In the genomic region with DNA sequence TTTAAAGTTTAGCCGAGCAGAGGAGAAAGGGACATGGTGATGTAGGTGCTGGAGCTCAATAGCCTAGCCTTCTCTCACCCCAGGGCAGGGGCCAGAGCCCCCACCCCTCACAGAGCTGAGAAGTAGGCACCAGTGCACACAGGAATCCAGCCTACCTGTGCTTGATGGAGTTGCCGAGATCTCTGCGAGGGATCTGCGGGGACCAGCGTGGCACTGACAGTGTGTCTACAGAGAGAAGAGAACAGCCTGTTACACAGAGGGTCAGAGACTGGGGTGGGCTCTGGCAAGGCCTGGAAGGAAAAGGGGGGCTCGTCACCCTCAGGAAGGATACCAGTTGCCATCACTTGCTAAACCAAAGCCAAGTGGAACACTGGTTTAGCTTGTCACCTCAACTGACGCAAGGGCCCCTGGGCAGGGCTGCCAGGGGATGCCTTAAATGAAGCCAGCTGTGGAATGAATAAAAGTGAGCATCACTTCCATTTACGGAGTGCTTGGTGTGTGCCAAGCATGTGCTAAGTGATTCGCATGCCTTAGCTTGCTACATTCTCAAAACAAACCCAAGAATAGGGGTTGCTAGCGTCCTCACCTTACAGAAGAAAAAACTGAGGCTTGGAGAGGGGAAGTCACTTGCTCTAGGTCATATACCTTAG, we compare ENCODE assay signal across 19 cellular contexts.
"Had no signal": no experiment of that assay in that cellular context is flagged by ENCODE, and none has a peak within 500 bp of the region (broad histone marks: within the 10 kb centered on the region; RNA-seq: fewer than 3 reads in every experiment).

No MANE protein-coding gene starts in this region.

- H3K27ac ChIP-seq: dorsolateral prefrontal cortex, heart left ventricle, neutrophil, spleen, testis, transverse colon had no signal

- H3K9me3 ChIP-seq: heart left ventricle, mucosa of descending colon, neutrophil, spleen, testis, transverse colon had no signal

- H3K4me1 Mint-ChIP-seq: stimulated activated naive B cell treated with anti-CD40 and anti-IgM and Interleukin-4, amounts not matched to agents 10 μg/mL and 1 μg/mL and 100 μg/mL, for 72 hours; stimulated activated naive CD8-positive, alpha-beta T cell treated with anti-CD3 and anti-CD28 coated beads, Interleukin-15, amount 100 ng/mL, for 72 hours had no signal

- FAIRE-seq: endothelial cell of umbilical vein, frontal cortex had no signal

- H3K36me3 Mint-ChIP-seq: naive thymus-derived CD8-positive, alpha-beta T cell; stimulated activated naive B cell treated with anti-CD40 and anti-IgM and Interleukin-4, amounts not matched to agents 10 μg/mL and 1 μg/mL and 100 μg/mL, for 72 hours had no signal

- H3K4me3 Mint-ChIP-seq: effector memory CD8-positive, alpha-beta T cell; naive thymus-derived CD8-positive, alpha-beta T cell; stimulated activated naive B cell treated with anti-CD40 and anti-IgM and Interleukin-4, amounts not matched to agents 10 μg/mL and 1 μg/mL and 100 μg/mL, for 72 hours; stimulated activated naive CD8-positive, alpha-beta T cell treated with anti-CD3 and anti-CD28 coated beads, Interleukin-15, amount 100 ng/mL, for 72 hours had no signal

- H3K36me3 ChIP-seq: heart left ventricle, neutrophil, spleen, transverse colon had no signal

- H3K27ac Mint-ChIP-seq: effector memory CD8-positive, alpha-beta T cell; naive thymus-derived CD8-positive, alpha-beta T cell; stimulated activated naive B cell treated with anti-CD40 and anti-IgM and Interleukin-4, amounts not matched to agents 10 μg/mL and 1 μg/mL and 100 μg/mL, for 72 hours had no signal

- H3K27me3 ChIP-seq: testis had no signal

- DNase-seq: cortex of kidney; dorsolateral prefrontal cortex; effector memory CD8-positive, alpha-beta T cell; erythroblast; heart left ventricle; hippocampal formation; mucosa of descending colon; naive thymus-derived CD8-positive, alpha-beta T cell; spleen; stimulated activated CD4-positive, alpha-beta T cell treated with anti-CD3 and anti-CD28 coated beads, Interleukin-15, amount 100 ng/mL, for 24 hours; stimulated activated CD4-positive, alpha-beta T cell treated with anti-CD3 and anti-CD28 coated beads, Interleukin-1b, Interleukin-23, amount 100 ng/mL, for 48 hours; stimulated activated CD4-positive, alpha-beta T cell treated with anti-CD3 and anti-CD28 coated beads, Interleukin-4, amount 100 ng/mL, for 4 hours; stimulated activated naive B cell treated with anti-CD40 and anti-IgM and Interleukin-4, amounts not matched to agents 10 μg/mL and 1 μg/mL and 100 μg/mL, for 72 hours; stimulated activated naive CD8-positive, alpha-beta T cell treated with anti-CD3 and anti-CD28 coated beads, Interleukin-15, amount 100 ng/mL, for 72 hours; testis; transverse colon had no signal

- H3K4me1 ChIP-seq: spleen, testis, transverse colon had no signal

- H3K4me3 ChIP-seq: dorsolateral prefrontal cortex, heart left ventricle, mucosa of descending colon, spleen, testis, transverse colon had no signal

- H3K9me3 Mint-ChIP-seq: naive thymus-derived CD8-positive, alpha-beta T cell; stimulated activated naive CD8-positive, alpha-beta T cell treated with anti-CD3 and anti-CD28 coated beads, Interleukin-15, amount 100 ng/mL, for 72 hours had no signal
